In the genomic region with DNA sequence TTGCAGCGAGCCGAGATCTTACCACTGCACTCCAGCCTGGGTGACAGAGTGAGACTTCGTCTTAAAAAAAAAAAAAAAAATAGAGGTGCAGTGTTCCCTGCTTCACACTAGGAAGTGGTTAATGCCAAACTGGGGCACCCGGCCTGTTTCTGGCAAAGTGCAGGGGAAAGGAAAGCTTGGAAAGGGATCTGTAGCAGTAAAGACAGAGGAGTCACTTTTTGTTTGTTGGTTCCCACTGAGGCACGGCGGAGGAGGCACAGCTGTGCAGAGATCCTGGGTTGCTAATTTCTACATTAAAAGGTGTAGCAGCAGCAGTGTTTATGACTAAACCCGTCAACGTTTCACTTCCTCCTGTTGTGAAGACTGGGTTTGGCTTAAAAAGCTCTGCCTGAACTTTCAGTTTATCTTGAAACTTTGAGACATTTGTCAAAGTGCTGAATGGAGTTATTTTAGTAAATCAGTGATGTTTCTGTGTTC, we compare ENCODE assay signal across 8 cellular contexts.
DNase-seq lines count a peak whose midpoint lies in the region; ATAC-seq and TF ChIP-seq lines count a peak whose summit lies in the region.

No MANE protein-coding gene starts in this region.

- WGBS in esophagus squamous epithelium, 2 donors, result 22 to 33% methylated on average over 7 to 8 of the region's 8 CpGs

- peak overlapping the region in 2 of 4 donors; percentile 12 to 47 for H3K4me3 ChIP-seq in esophagus squamous epithelium

- peak; percentile 17 for DNase-seq in activated gamma-delta T cell treated with Interleukin-2 at 50 U/mL for 16 hours
- no peak for DNase-seq in activated gamma-delta T cell (lab: John Stamatoyannopoulos, UW)
- peak; percentile 45 for DNase-seq in UCSD-AML1 (lab: John Stamatoyannopoulos, UW; ENCODE audit: unreplicated experiment)
- DNase-seq in esophagus squamous epithelium (lab: John Stamatoyannopoulos, UW), result no peak
- peak; percentile 32 for DNase-seq in superior temporal gyrus (ENCODE audit: extremely low spot score)
- DNase-seq in GF-D8 (lab: John Stamatoyannopoulos, UW), result no peak
- DNase-seq in HUDEP-2 (lab: John Stamatoyannopoulos, UW; ENCODE audit: unreplicated experiment in 76 of 76), result no peak

- no peaks in the 10 kb centered on the region for H3K36me3 ChIP-seq in esophagus squamous epithelium

- H3K27me3 ChIP-seq in esophagus squamous epithelium, result no peaks in the 10 kb centered on the region

- intact Hi-C loops in esophagus squamous epithelium (cut with DNase I), result no loop called here

- no peaks in the 10 kb centered on the region for H3K9me3 ChIP-seq in esophagus squamous epithelium

- peak overlapping the region in 3 of 4 donors; percentile 5 to 59 (median 45) for H3K27ac ChIP-seq in esophagus squamous epithelium

- TF ChIP-seq CTCF in esophagus squamous epithelium (IDR thresholded peaks at IDR 0.05), result no peak

- peak; percentile 76 for ATAC-seq in HG03097 (IDR thresholded peaks at IDR 0.05; ENCODE audit: low FRiP score, unreplicated experiment)

- peaks cover 4 to 42% (median 23%) of the 10 kb centered on the region in 3 donors for H3K4me1 ChIP-seq in esophagus squamous epithelium

- TF ChIP-seq POLR2A in esophagus squamous epithelium (IDR thresholded peaks at IDR 0.05), result no peak

Comparison
In these comparisons a context has a peak if more than half of its experiments do, and no peak if none do; other contexts are left out.
1. DNase-seq: peak in activated gamma-delta T cell treated with Interleukin-2 at 50 U/mL for 16 hours (single experiment), UCSD-AML1 (single experiment) and superior temporal gyrus (single experiment); none in activated gamma-delta T cell (single experiment), esophagus squamous epithelium (single experiment), GF-D8 (single experiment) and HUDEP-2 (0 of 76).